In the genomic region with DNA sequence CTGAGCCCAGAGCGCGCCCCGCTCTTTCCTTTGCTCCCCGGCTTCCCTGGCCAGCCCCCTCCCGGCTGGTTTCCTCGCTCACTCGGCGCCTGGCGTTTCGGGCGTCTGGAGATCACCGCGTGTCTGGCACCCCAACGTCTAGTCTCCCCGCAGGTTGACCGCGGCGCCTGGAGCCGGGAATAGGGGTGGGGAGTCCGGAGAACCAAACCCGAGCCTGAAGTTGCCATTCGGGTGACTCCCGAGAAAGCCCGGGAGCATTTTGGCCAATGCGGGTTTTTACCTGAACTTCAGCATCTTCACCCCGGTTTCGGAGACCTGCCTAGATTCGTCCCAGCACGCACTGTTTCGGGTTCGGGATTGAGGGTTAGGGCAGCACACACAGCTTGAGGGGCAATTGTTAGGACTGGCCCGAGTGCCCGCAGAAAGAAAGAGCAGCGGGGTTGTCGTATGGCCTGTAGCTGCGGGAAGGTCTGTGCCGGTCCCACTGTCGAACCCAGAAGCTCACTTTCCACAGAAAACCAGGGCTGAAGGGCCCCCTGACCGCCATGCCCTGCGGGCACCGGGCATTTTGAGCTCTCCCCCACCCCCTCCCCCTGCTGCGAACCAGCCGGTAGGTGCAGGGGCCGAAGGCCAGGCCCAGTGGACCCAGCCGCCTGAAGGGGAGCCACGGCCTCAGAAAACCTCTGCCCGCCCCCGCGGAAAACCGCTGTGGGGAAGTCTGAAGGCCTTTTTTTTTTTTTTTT, we compare ENCODE assay signal across 9 cellular contexts. TPM values are rescaled to one million over a fixed set of nuclear protein-coding genes. Genes with fewer than 3 reads are reported as not detected.
DNase-seq lines count a peak whose midpoint lies in the region; ATAC-seq and TF ChIP-seq lines count a peak whose summit lies in the region.
"Had no signal": no experiment of that assay in that cellular context is flagged by ENCODE, and none has a peak within 500 bp of the region (broad histone marks: within the 10 kb centered on the region; RNA-seq: fewer than 3 reads in every experiment).

No MANE protein-coding gene starts in this region.

- peaks cover 27% of the 10 kb centered on the region for H3K79me2 ChIP-seq in osteoblast (ENCODE audit: insufficient read depth, low read length)

- peaks cover 17% of the 10 kb centered on the region for H3K27me3 ChIP-seq in CD4-positive, alpha-beta T cell (ENCODE audit: control insufficient read depth, insufficient read depth, low read length)
- H3K27me3 ChIP-seq in dorsolateral prefrontal cortex: peaks cover 0 to 24% (median 0%) of the 10 kb centered on the region in 45 donors
- peaks cover 9% of the 10 kb centered on the region for H3K27me3 ChIP-seq in osteoblast (ENCODE audit: insufficient read depth, low read length)

- H3K9me3 Mint-ChIP-seq in CD4-positive, alpha-beta T cell: no peaks in the 10 kb centered on the region

- H3K36me3 ChIP-seq in osteoblast (ENCODE audit: insufficient read depth, low read length): peaks cover 5% of the 10 kb centered on the region

- no peak overlapping the region for H3K27ac Mint-ChIP-seq in CD4-positive, alpha-beta T cell

- H3K4me3 ChIP-seq in dorsolateral prefrontal cortex (peak overlapping the region; percentile 52 to 87 (median 74)), osteoblast (ENCODE audit: insufficient read depth, low read length) (peak overlapping the region; percentile 81)

- peaks cover 21% of the 10 kb centered on the region for H3K27me3 Mint-ChIP-seq in CD4-positive, alpha-beta T cell

- peak in 3 of 10 experiments; percentile 7 to 15 (median 13) for DNase-seq in CD4-positive, alpha-beta T cell
- peak; percentile 25 for DNase-seq in T-helper 9 cell
- DNase-seq in dorsolateral prefrontal cortex: no peak
- DNase-seq in osteoblast (ENCODE audit: insufficient read length, low spot score, missing footprints): peak; percentile 61
- DNase-seq in SIG-M5 treated with dmso at 0.1 percent for 504 hours (lab: John Stamatoyannopoulos, UW; ENCODE audit: unreplicated experiment): no peak
- no peak for DNase-seq in NCI-H1436 treated with DMSO at 0.1 percent for 48 hours (lab: John Stamatoyannopoulos, UW)

- CTCF ChIA-PET in CD4-positive, alpha-beta T cell (lab: Charles Lee): interaction anchor here (1.0 kb wide), 1 partner anchor 13 kb away, joined by 4 read pairs; no protein-coding TSS in a partner anchor

- H3K4me3 Mint-ChIP-seq in CD4-positive, alpha-beta T cell: peak overlapping the region; percentile 93

- no peak overlapping the region for H3K27ac ChIP-seq in CD4-positive, alpha-beta T cell (ENCODE audit: low read depth, low read length)
- H3K27ac ChIP-seq in dorsolateral prefrontal cortex (no peak overlapping the region), osteoblast (ENCODE audit: low read depth, low read length) (no peak overlapping the region)
- H3K27ac ChIP-seq: epithelial cell of prostate had no signal

- H3K4me1 ChIP-seq in osteoblast (ENCODE audit: insufficient read depth, low read length): peaks cover 16% of the 10 kb centered on the region

- peaks cover 30% of the 10 kb centered on the region for H3K4me1 Mint-ChIP-seq in CD4-positive, alpha-beta T cell (ENCODE audit: low read depth)

- H4K20me1 ChIP-seq in osteoblast (ENCODE audit: insufficient read depth, low read length): peaks cover 45% of the 10 kb centered on the region

- H3K36me3 Mint-ChIP-seq in CD4-positive, alpha-beta T cell (ENCODE audit: low read depth): peaks cover 4% of the 10 kb centered on the region

- no peak overlapping the region for H2AFZ ChIP-seq in osteoblast (ENCODE audit: low read length)

- TF ChIP-seq CTCF in CD4-positive, alpha-beta T cell (IDR thresholded peaks at IDR 0.05): no peak
- TF ChIP-seq CTCF in dorsolateral prefrontal cortex (IDR thresholded peaks at IDR 0.05 in 54 of 56, conservative IDR thresholded peaks at IDR 0.05 in 2 of 56; ENCODE audit: low read depth in 1 of 56, partially characterized antibody in 56 of 56) (no peak), osteoblast (IDR thresholded peaks at IDR 0.05; ENCODE audit: extremely low read depth, low read depth, low read length) (no peak)

- ATAC-seq in CD4-positive, alpha-beta T cell (ENCODE audit: poor library complexity): no peak
- ATAC-seq in HG03460 (IDR thresholded peaks at IDR 0.05; ENCODE audit: unreplicated experiment) (no peak), HG03432 (IDR thresholded peaks at IDR 0.05; ENCODE audit: unreplicated experiment) (no peak)

- H3K9me3 ChIP-seq in CD4-positive, alpha-beta T cell (ENCODE audit: control insufficient read depth, low read length): no peaks in the 10 kb centered on the region
- H3K9me3 ChIP-seq in osteoblast (ENCODE audit: low read depth, low read length): no peaks in the 10 kb centered on the region

- peak overlapping the region; percentile 90 for H3K4me2 ChIP-seq in osteoblast (ENCODE audit: insufficient read depth, low read length)

- intact Hi-C loops in CD4-positive, alpha-beta T cell (cut with DNase I, micrococcal nuclease): loop anchor here (5.0 kb wide), 2 partner anchors 44 to 476 kb away; a partner anchor contains a TSS
- intact Hi-C loops in dorsolateral prefrontal cortex (cut with DNase I): loop anchor here (5.0 to 10.0 kb wide), 5 partner anchors 39 to 497 kb away; a partner anchor contains a TSS

- POLR2A ChIA-PET in CD4-positive, alpha-beta T cell (lab: Charles Lee): interaction anchor here (1.0 to 2.5 kb wide), 2 partner anchors 9 to 13 kb away, joined by 3 to 12 read pairs; no protein-coding TSS in a partner anchor

RNA-seq across cellular contexts. Expression of a gene that starts 2.1 kb away (rescaled TPM):
- total RNA-seq in CD4-positive, alpha-beta T cell: 1 to 10 TPM; 3.7 to 3.9 TPM
- total RNA-seq in dorsolateral prefrontal cortex (10 to 100 TPM; 19.2 to 35.8 (median 25.0) TPM), osteoblast (2.9 and 3.3 TPM in 2 replicates)

Comparison
In these comparisons a context has a peak if more than half of its experiments do, and no peak if none do; other contexts are left out.
1. DNase-seq: peak in T-helper 9 cell (single experiment) and osteoblast (single experiment); none in dorsolateral prefrontal cortex (0 of 10), SIG-M5 treated with dmso at 0.1 percent for 504 hours (single experiment) and NCI-H1436 treated with DMSO at 0.1 percent for 48 hours (single experiment).